11 cellular contexts compared by ENCODE assay signal in the genomic region with DNA sequence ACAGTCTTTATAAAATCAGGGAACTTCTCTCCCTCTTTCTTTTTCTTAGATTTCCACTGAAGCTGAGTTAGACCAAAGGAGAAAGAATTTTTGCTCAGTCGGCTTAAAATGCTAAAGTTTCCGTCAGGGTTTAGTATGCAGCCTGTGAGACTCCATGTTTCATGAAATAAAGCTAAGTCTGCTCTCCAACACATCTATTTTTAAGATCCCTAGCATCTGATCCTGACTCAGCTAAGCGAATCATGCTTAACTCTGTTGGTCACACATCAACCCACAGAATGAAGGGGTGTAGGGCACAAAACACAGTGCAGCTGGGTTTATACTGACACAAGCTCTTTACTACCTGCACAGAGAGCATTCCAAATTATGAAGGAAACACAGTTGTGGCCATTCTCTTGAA.
DNase-seq lines count a peak whose midpoint lies in the region; ATAC-seq and TF ChIP-seq lines count a peak whose summit lies in the region.
"Had no signal": no experiment of that assay in that cellular context is flagged by ENCODE, and none has a peak within 500 bp of the region (broad histone marks: within the 10 kb centered on the region; RNA-seq: fewer than 3 reads in every experiment).

No MANE protein-coding gene starts in this region.

- H3K79me2 ChIP-seq in neural cell (replicated peaks; ENCODE audit: insufficient read depth, low read length) = no peaks in the 10 kb centered on the region

- no peak overlapping the region for H3K4me3 ChIP-seq in neural cell (ENCODE audit: low read length)
- H3K4me3 ChIP-seq in WERI-Rb-1 (ENCODE audit: low read depth, low read length) = no peak overlapping the region
- H3K4me3 ChIP-seq: gastrocnemius medialis, psoas muscle had no signal

- no peaks in the 10 kb centered on the region for H4K20me1 ChIP-seq in neural cell (ENCODE audit: insufficient read depth)

- no peak overlapping the region for H2AFZ ChIP-seq in neural cell (ENCODE audit: low read depth, low read length)

- H3K9me2 ChIP-seq in neural cell (ENCODE audit: insufficient read depth, low read length) = no peaks in the 10 kb centered on the region

- TF ChIP-seq CTCF in neural cell (IDR thresholded peaks at IDR 0.05; ENCODE audit: poor library complexity, severe bottlenecking) (no peak), WERI-Rb-1 (IDR thresholded peaks at IDR 0.05; ENCODE audit: low read depth, low read length) (no peak)

- H3F3A ChIP-seq in neural cell (ENCODE audit: insufficient read depth, low read length, poor library complexity, severe bottlenecking) = no peaks in the 10 kb centered on the region

- H3K36me3 ChIP-seq in neural cell (ENCODE audit: insufficient read depth, low read length) = no peaks in the 10 kb centered on the region
- no peaks in the 10 kb centered on the region for H3K36me3 ChIP-seq in WERI-Rb-1
- H3K36me3 ChIP-seq: gastrocnemius medialis had no signal

- H3K9me3 ChIP-seq in neural cell (ENCODE audit: low read length) = no peaks in the 10 kb centered on the region
- H3K9me3 ChIP-seq in WERI-Rb-1 (ENCODE audit: severe bottlenecking) = no peaks in the 10 kb centered on the region
- H3K9me3 ChIP-seq: gastrocnemius medialis, psoas muscle had no signal

- H3K4me2 ChIP-seq in neural cell (ENCODE audit: low read length) = no peak overlapping the region

- H3K9ac ChIP-seq in neural cell (ENCODE audit: low read length) = no peak overlapping the region

- no peak for TF ChIP-seq EP300 in neural cell (conservative IDR thresholded peaks at IDR 0.05; ENCODE audit: poor library complexity, severe bottlenecking)

- H3K27me3 ChIP-seq in neural cell (ENCODE audit: insufficient read depth, low read depth, low read length) (no peaks in the 10 kb centered on the region), WERI-Rb-1 (ENCODE audit: insufficient read depth, low read depth, severe bottlenecking) (no peaks in the 10 kb centered on the region)
- H3K27me3 ChIP-seq: gastrocnemius medialis had no signal

- DNase-seq in EH (ENCODE audit: low read depth) = peak; percentile 63
- DNase-seq in NCI-H226 = peak; percentile 42
- DNase-seq in dermis blood vessel endothelial cell = peak; percentile 29
- no peak for DNase-seq in HT-29 (ENCODE audit: low spot score)
- no peak for DNase-seq in WERI-Rb-1
- DNase-seq in ureter (ENCODE audit: low spot score) = no peak
- DNase-seq: gastrocnemius medialis, NCI-H146, psoas muscle had no signal

- peak overlapping the region; percentile 16 for H3K27ac ChIP-seq in neural cell (ENCODE audit: low read length)
- no peak overlapping the region for H3K27ac ChIP-seq in WERI-Rb-1
- H3K27ac ChIP-seq: psoas muscle had no signal

- TF ChIP-seq RAD21 in neural cell (conservative IDR thresholded peaks at IDR 0.05) = no peak

- no peak for ATAC-seq in GM18511 (IDR thresholded peaks at IDR 0.05; ENCODE audit: unreplicated experiment)
- ATAC-seq: gastrocnemius medialis had no signal

TF ChIP-seq in neural cell, 6 proteins besides CTCF, POLR2A, EP300 and RAD21:
- TF ChIP-seq TAF1 (IDR thresholded peaks at IDR 0.05; ENCODE audit: low read depth) = no peak
- no peak for TF ChIP-seq EZH2 (IDR thresholded peaks at IDR 0.05; ENCODE audit: borderline replicate concordance, insufficient read depth, low read length, poor library complexity, severe bottlenecking)
- no peak for TF ChIP-seq POLR2AphosphoS5 (IDR thresholded peaks at IDR 0.05)
- no peak for TF ChIP-seq SMC3 (conservative IDR thresholded peaks at IDR 0.05; ENCODE audit: poor library complexity)
- no peak for TF ChIP-seq MXI1 (conservative IDR thresholded peaks at IDR 0.05; ENCODE audit: poor library complexity, severe bottlenecking)
- TF ChIP-seq, protein P1, sequence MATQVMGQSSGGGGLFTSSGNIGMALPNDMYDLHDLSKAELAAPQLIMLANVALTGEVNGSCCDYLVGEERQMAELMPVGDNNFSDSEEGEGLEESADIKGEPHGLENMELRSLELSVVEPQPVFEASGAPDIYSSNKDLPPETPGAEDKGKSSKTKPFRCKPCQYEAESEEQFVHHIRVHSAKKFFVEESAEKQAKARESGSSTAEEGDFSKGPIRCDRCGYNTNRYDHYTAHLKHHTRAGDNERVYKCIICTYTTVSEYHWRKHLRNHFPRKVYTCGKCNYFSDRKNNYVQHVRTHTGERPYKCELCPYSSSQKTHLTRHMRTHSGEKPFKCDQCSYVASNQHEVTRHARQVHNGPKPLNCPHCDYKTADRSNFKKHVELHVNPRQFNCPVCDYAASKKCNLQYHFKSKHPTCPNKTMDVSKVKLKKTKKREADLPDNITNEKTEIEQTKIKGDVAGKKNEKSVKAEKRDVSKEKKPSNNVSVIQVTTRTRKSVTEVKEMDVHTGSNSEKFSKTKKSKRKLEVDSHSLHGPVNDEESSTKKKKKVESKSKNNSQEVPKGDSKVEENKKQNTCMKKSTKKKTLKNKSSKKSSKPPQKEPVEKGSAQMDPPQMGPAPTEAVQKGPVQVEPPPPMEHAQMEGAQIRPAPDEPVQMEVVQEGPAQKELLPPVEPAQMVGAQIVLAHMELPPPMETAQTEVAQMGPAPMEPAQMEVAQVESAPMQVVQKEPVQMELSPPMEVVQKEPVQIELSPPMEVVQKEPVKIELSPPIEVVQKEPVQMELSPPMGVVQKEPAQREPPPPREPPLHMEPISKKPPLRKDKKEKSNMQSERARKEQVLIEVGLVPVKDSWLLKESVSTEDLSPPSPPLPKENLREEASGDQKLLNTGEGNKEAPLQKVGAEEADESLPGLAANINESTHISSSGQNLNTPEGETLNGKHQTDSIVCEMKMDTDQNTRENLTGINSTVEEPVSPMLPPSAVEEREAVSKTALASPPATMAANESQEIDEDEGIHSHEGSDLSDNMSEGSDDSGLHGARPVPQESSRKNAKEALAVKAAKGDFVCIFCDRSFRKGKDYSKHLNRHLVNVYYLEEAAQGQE (IDR thresholded peaks at IDR 0.05; ENCODE audit: borderline replicate concordance) = no peak

Comparison
In these comparisons a context has a peak if more than half of its experiments do, and no peak if none do; other contexts are left out.
1. DNase-seq: peak in EH (single experiment), NCI-H226 (single experiment) and dermis blood vessel endothelial cell (single experiment); none in HT-29 (single experiment), WERI-Rb-1 (single experiment) and ureter (single experiment).